ENCODE assay signal across 2 cellular contexts in the genomic region with DNA sequence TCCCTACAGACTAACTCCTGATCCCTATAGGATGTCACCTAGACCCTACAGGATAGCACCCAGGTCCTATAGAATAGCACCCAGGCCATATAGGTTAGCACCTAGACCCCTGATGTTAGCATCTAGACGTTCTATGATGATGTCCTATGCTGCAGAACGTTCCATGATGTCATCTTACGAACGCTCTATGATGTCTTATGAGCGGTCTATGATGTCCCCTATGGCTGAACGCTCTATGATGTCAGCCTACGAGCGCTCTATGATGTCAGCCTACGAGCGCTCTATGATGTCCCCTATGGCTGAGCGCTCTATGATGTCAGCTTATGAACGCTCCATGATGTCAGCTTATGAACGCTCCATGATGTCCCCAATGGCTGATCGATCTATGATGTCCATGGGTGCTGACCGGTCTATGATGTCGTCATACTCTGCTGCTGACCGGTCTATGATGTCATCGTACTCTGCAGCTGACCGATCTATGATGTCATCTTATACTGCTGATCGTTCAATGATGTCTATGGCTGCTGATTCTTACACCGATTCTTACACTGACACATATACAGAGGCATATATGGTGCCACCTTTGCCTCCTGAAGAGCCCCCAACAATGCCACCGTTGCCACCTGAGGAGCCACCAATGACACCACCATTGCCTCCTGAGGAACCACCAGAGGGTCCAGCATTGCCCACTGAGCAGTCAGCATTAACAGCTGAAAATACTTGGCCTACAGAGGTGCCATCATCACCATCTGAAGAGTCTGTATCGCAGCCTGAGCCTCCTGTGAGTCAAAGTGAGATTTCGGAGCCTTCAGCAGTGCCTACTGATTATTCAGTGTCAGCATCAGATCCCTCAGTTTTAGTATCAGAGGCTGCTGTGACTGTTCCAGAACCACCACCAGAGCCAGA.
A peak's percentile ranks its signal among the peaks of the same experiment; 100 is the strongest.
TF ChIP-seq lines count a peak whose summit lies in the region.

No MANE protein-coding gene starts in this region.

TF ChIP-seq in IMR-90, 13 proteins besides CTCF, POLR2A, EP300 and RAD21:
- TF ChIP-seq NFE2L2 (IDR thresholded peaks at IDR 0.05; ENCODE audit: low read depth, low read length), result no peak
- TF ChIP-seq CEBPB (IDR thresholded peaks at IDR 0.05; ENCODE audit: low read depth, low read length), result peak; percentile 56
- TF ChIP-seq SMC3 (IDR thresholded peaks at IDR 0.05; ENCODE audit: low read depth, low read length), result no peak

TF ChIP-seq in H1, 55 proteins besides CTCF, POLR2A, EP300 and RAD21:
- TF ChIP-seq, protein P1, sequence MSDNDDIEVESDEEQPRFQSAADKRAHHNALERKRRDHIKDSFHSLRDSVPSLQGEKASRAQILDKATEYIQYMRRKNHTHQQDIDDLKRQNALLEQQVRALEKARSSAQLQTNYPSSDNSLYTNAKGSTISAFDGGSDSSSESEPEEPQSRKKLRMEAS (IDR thresholded peaks at IDR 0.05), result no peak
- TF ChIP-seq NRF1 (IDR thresholded peaks at IDR 0.05; ENCODE audit: low read depth, low read length), result no peak
- TF ChIP-seq CREB1 (IDR thresholded peaks at IDR 0.05), result peak; percentile 76
- TF ChIP-seq SP2 (IDR thresholded peaks at IDR 0.05; ENCODE audit: low read length), result no peak
- no peak for TF ChIP-seq SP1 (IDR thresholded peaks at IDR 0.05; ENCODE audit: low read depth, low read length)
- peak; percentile 88 for TF ChIP-seq POLR2AphosphoS5 (IDR thresholded peaks at IDR 0.05; ENCODE audit: low read depth, low read length)
- TF ChIP-seq TAF1 (IDR thresholded peaks at IDR 0.05; ENCODE audit: low read depth, low read length), result no peak
- no peak for TF ChIP-seq BRCA1 (IDR thresholded peaks at IDR 0.05; ENCODE audit: low read depth, low read length)
- TF ChIP-seq KDM1A (IDR thresholded peaks at IDR 0.05; ENCODE audit: borderline replicate concordance, low read length), result no peak
- no peak for TF ChIP-seq SRF (IDR thresholded peaks at IDR 0.05; ENCODE audit: low read depth, low read length)
- TF ChIP-seq EZH2 (IDR thresholded peaks at IDR 0.05; ENCODE audit: low read depth, low read length, severe bottlenecking), result no peak
- no peak for TF ChIP-seq KDM4A (IDR thresholded peaks at IDR 0.05; ENCODE audit: low read depth, low read length, severe bottlenecking)
TF ChIP-seq in H1: peak in this region for 2.
